12 cellular contexts compared by ENCODE assay signal in genomic region chr9:15430920-15431844, GRCh38. TPM values are rescaled to one million over a fixed set of nuclear protein-coding genes. Genes with fewer than 3 reads are reported as not detected.
DNase-seq lines count a peak whose midpoint lies in the region; ATAC-seq, FAIRE-seq and TF ChIP-seq lines count a peak whose summit lies in the region.
"Had no signal": no experiment of that assay in that cellular context is flagged by ENCODE, and none has a peak within 500 bp of the region (broad histone marks: within the 10 kb centered on the region; RNA-seq: fewer than 3 reads in every experiment).

No MANE protein-coding gene starts in this region.

- intact Hi-C loops in activated CD8-positive, alpha-beta T cell treated with anti-CD3 and anti-CD28 coated beads for 36 hours (cut with micrococcal nuclease) = no loop called here
- intact Hi-C loops in heart right ventricle (cut with DNase I) = no loop called here

- DNase-seq in activated CD8-positive, alpha-beta T cell treated with anti-CD3 and anti-CD28 coated beads, Interleukin-2, amount 10 ng/mL, durations not matched to agents 7 days and 5 days = no peak
- DNase-seq in activated CD8-positive, alpha-beta T cell treated with anti-CD3 and anti-CD28 coated beads for 36 hours = no peak
- no peak for DNase-seq in heart right ventricle
- peak; percentile 84 for DNase-seq in small intestine
- DNase-seq in NCI-H1694 treated with DMSO at 0.1 percent for 48 hours (lab: John Stamatoyannopoulos, UW) = no peak
- DNase-seq: activated CD8-positive, alpha-beta memory T cell treated with anti-CD3 and anti-CD28 coated beads for 24 hours; foreskin fibroblast; NCI-H1417 treated with DMSO at 0.1 percent for 48 hours had no signal

- H3K27me3 ChIP-seq in heart right ventricle = no peaks in the 10 kb centered on the region
- no peaks in the 10 kb centered on the region for H3K27me3 ChIP-seq in small intestine (ENCODE audit: control insufficient read depth in 2 of 2, insufficient read depth in 2 of 2, low read length in 2 of 2)

- H3K27ac ChIP-seq in heart right ventricle = peak overlapping the region in 1 of 10 donors; percentile 34
- H3K27ac ChIP-seq in small intestine (ENCODE audit: low read depth in 1 of 2, low read length in 1 of 2) = peak overlapping the region; percentile 64 to 72
- H3K27ac ChIP-seq: RWPE1 had no signal

- no peaks in the 10 kb centered on the region for H3K9me3 ChIP-seq in heart right ventricle
- no peaks in the 10 kb centered on the region for H3K9me3 ChIP-seq in small intestine (ENCODE audit: control insufficient read depth, low read depth)

- H3K4me3 Mint-ChIP-seq in activated CD8-positive, alpha-beta T cell treated with anti-CD3 and anti-CD28 coated beads, Interleukin-2, amount 10 ng/mL, durations not matched to agents 7 days and 5 days = no peak overlapping the region
- H3K4me3 Mint-ChIP-seq in activated CD8-positive, alpha-beta T cell treated with anti-CD3 and anti-CD28 coated beads for 36 hours = no peak overlapping the region

- H3K9me3 Mint-ChIP-seq in activated CD8-positive, alpha-beta T cell treated with anti-CD3 and anti-CD28 coated beads, Interleukin-2, amount 10 ng/mL, durations not matched to agents 7 days and 5 days (ENCODE audit: insufficient read depth) = no peaks in the 10 kb centered on the region
- no peaks in the 10 kb centered on the region for H3K9me3 Mint-ChIP-seq in activated CD8-positive, alpha-beta T cell treated with anti-CD3 and anti-CD28 coated beads for 36 hours

- peaks cover 14% of the 10 kb centered on the region for H3K4me1 Mint-ChIP-seq in activated CD8-positive, alpha-beta T cell treated with anti-CD3 and anti-CD28 coated beads, Interleukin-2, amount 10 ng/mL, durations not matched to agents 7 days and 5 days (ENCODE audit: low read depth)
- peaks cover 40% of the 10 kb centered on the region for H3K4me1 Mint-ChIP-seq in activated CD8-positive, alpha-beta T cell treated with anti-CD3 and anti-CD28 coated beads for 36 hours (ENCODE audit: low read depth)

- CTCF ChIA-PET in activated CD8-positive, alpha-beta T cell treated with anti-CD3 and anti-CD28 coated beads, Interleukin-2, amount 10 ng/mL, durations not matched to agents 7 days and 5 days (lab: Charles Lee) = no interaction called here
- CTCF ChIA-PET in activated CD8-positive, alpha-beta T cell treated with anti-CD3 and anti-CD28 coated beads for 36 hours (lab: Charles Lee) = no interaction called here

- WGBS in heart right ventricle, 2 donors = 45 to 48% methylated on average over 5 of the region's 5 CpGs
- WGBS in small intestine, 3 donors = 22 to 39% (median 37%) methylated on average over 5 of the region's 5 CpGs

- peaks cover 47% of the 10 kb centered on the region for H3K36me3 Mint-ChIP-seq in activated CD8-positive, alpha-beta T cell treated with anti-CD3 and anti-CD28 coated beads, Interleukin-2, amount 10 ng/mL, durations not matched to agents 7 days and 5 days (ENCODE audit: low read depth)
- peaks cover 41% of the 10 kb centered on the region for H3K36me3 Mint-ChIP-seq in activated CD8-positive, alpha-beta T cell treated with anti-CD3 and anti-CD28 coated beads for 36 hours (ENCODE audit: low read depth)

- POLR2A ChIA-PET in activated CD8-positive, alpha-beta T cell treated with anti-CD3 and anti-CD28 coated beads, Interleukin-2, amount 10 ng/mL, durations not matched to agents 7 days and 5 days (lab: Charles Lee) = no interaction called here
- POLR2A ChIA-PET in activated CD8-positive, alpha-beta T cell treated with anti-CD3 and anti-CD28 coated beads for 36 hours (lab: Charles Lee) = interaction anchor here (0.6 to 2.3 kb wide), 3 partner anchors 80 to 210 kb away, joined by 3 to 7 read pairs (median 3); partner anchors contain the start of gene PSIP1

- no peak for ATAC-seq in activated CD8-positive, alpha-beta T cell treated with anti-CD3 and anti-CD28 coated beads, Interleukin-2, amount 10 ng/mL, durations not matched to agents 7 days and 5 days
- ATAC-seq in activated CD8-positive, alpha-beta T cell treated with anti-CD3 and anti-CD28 coated beads for 36 hours = no peak
- peak; percentile 31; the same call in 2 of the 3 replicates for ATAC-seq in SK-N-SH treated with all-trans-retinoic acid at 6 μM for 48 hours
- ATAC-seq in heart right ventricle = peak in 5 of 8 donors; percentile 30 to 56 (median 41)
- no peak for ATAC-seq in GM21360 (IDR thresholded peaks at IDR 0.05; ENCODE audit: unreplicated experiment)
- no peak for ATAC-seq in HG03354 (IDR thresholded peaks at IDR 0.05; ENCODE audit: poor library complexity, severe bottlenecking, unreplicated experiment)

- H3K4me3 ChIP-seq in heart right ventricle = no peak overlapping the region
- H3K4me3 ChIP-seq in small intestine (ENCODE audit: low read depth in 1 of 2, low read length in 2 of 2) = no peak overlapping the region

- H3K4me1 ChIP-seq in heart right ventricle (peaks cover 0 to 46% (median 27%) of the 10 kb centered on the region in 9 donors), small intestine (ENCODE audit: control insufficient read depth in 2 of 2, insufficient read depth in 1 of 2, low read depth in 1 of 2, low read length in 1 of 2) (peaks cover 0 to 7% of the 10 kb centered on the region in 2 donors)

- no peak for FAIRE-seq in small intestine (lab: Jason Lieb, UNC)

- H3K27ac Mint-ChIP-seq in activated CD8-positive, alpha-beta T cell treated with anti-CD3 and anti-CD28 coated beads, Interleukin-2, amount 10 ng/mL, durations not matched to agents 7 days and 5 days = peak overlapping the region; percentile 18
- no peak overlapping the region for H3K27ac Mint-ChIP-seq in activated CD8-positive, alpha-beta T cell treated with anti-CD3 and anti-CD28 coated beads for 36 hours

- no peaks in the 10 kb centered on the region for H3K27me3 Mint-ChIP-seq in activated CD8-positive, alpha-beta T cell treated with anti-CD3 and anti-CD28 coated beads, Interleukin-2, amount 10 ng/mL, durations not matched to agents 7 days and 5 days (ENCODE audit: low read depth)
- no peaks in the 10 kb centered on the region for H3K27me3 Mint-ChIP-seq in activated CD8-positive, alpha-beta T cell treated with anti-CD3 and anti-CD28 coated beads for 36 hours

- H3K36me3 ChIP-seq in heart right ventricle = peaks cover 0 to 64% (median 23%) of the 10 kb centered on the region in 9 donors
- H3K36me3 ChIP-seq in small intestine (ENCODE audit: control insufficient read depth in 2 of 2, insufficient read depth in 2 of 2, low read length in 2 of 2) = peaks cover 4% of the 10 kb centered on the region in 2 donors

- no peak for TF ChIP-seq CTCF in activated CD8-positive, alpha-beta T cell treated with anti-CD3 and anti-CD28 coated beads for 36 hours (IDR thresholded peaks at IDR 0.05)
- no peak for TF ChIP-seq CTCF in heart right ventricle (IDR thresholded peaks at IDR 0.05)

TF ChIP-seq in SK-N-SH treated with all-trans-retinoic acid at 6 μM for 48 hours, 23 proteins besides CTCF, POLR2A, EP300 and RAD21 (continues in another document):
- TF ChIP-seq ZNF565 (CRISPR knock-in tag; conservative IDR thresholded peaks at IDR 0.05; ENCODE audit: low read depth) (no peak), TSHZ2 (CRISPR knock-in tag; IDR thresholded peaks at IDR 0.05) (no peak), ISL1 (CRISPR knock-in tag; IDR thresholded peaks at IDR 0.05) (no peak), ZFP30 (CRISPR knock-in tag; IDR thresholded peaks at IDR 0.05) (no peak), CREB5 (CRISPR knock-in tag; IDR thresholded peaks at IDR 0.05; ENCODE audit: low read depth) (no peak), TCF4 (CRISPR knock-in tag; IDR thresholded peaks at IDR 0.05; ENCODE audit: borderline replicate concordance) (no peak)

RNA-seq across cellular contexts. Expression of gene SNAPC3, which starts 8.5 kb away (rescaled TPM):
- 10 to 100 TPM; 21.7 to 22.6 TPM for total RNA-seq in activated CD8-positive, alpha-beta T cell treated with anti-CD3 and anti-CD28 coated beads, Interleukin-2, amount 10 ng/mL, durations not matched to agents 7 days and 5 days
- 10 to 100 TPM; 30.3 to 32.1 TPM for total RNA-seq in activated CD8-positive, alpha-beta T cell treated with anti-CD3 and anti-CD28 coated beads for 36 hours
- 10 to 100 TPM; 26.0 to 41.8 (median 37.5) TPM for total RNA-seq in heart right ventricle
- polyA plus RNA-seq in heart right ventricle (10 to 100 TPM; 10.2 to 10.7 TPM), small intestine (10 to 100 TPM in 2 of 3 donors, 1 to 10 TPM in 1; 7.6 to 14.1 (median 13.3) TPM)

Comparison
In these comparisons a context has a peak if more than half of its experiments do, and no peak if none do; other contexts are left out.
1. ATAC-seq: peak in SK-N-SH treated with all-trans-retinoic acid at 6 μM for 48 hours (single experiment) and heart right ventricle (5 of 8); none in activated CD8-positive, alpha-beta T cell treated with anti-CD3 and anti-CD28 coated beads, Interleukin-2, amount 10 ng/mL, durations not matched to agents 7 days and 5 days (single experiment), activated CD8-positive, alpha-beta T cell treated with anti-CD3 and anti-CD28 coated beads for 36 hours (single experiment), GM21360 (single experiment) and HG03354 (single experiment).